4 cellular contexts compared by ENCODE assay signal in genomic region chr7:6724351-6724750, GRCh38. TPM values are rescaled to one million over a fixed set of nuclear protein-coding genes. Genes with fewer than 3 reads are reported as not detected.
"Had no signal": no experiment of that assay in that cellular context is flagged by ENCODE, and none has a peak within 500 bp of the region (broad histone marks: within the 10 kb centered on the region; RNA-seq: fewer than 3 reads in every experiment).

No MANE protein-coding gene starts in this region.

RNA-seq across cellular contexts. Expression of gene RSPH10B2, which starts 29.6 kb away (rescaled TPM):
- total RNA-seq: osteoblast, suprapubic skin, ureter had no signal
- polyA plus RNA-seq: naive thymus-derived CD4-positive, alpha-beta T cell had no signal
